Comparison of ENCODE assay signal across 18 cellular contexts in the genomic region with DNA sequence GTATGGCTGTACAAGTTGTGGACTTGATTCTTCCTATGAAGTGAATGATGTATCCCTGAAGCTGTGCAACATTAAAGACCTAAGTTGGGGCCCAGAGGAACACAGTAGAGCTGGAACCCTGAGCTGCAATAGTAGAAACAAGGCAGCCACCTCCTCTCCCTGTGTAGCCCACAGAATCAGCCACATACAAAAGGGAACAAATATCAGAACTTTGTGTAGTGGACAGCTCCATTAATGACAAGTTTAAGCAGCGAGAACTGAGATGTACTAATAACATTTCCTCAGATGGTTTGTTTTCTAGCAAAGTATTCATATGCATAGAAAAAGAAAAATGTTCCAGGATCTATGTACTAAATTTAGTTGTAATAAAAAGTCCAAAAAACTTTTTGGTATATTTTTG. TPM values are rescaled to one million over a fixed set of nuclear protein-coding genes. Genes with fewer than 3 reads are reported as not detected.
DNase-seq lines count a peak whose midpoint lies in the region; ATAC-seq, FAIRE-seq and TF ChIP-seq lines count a peak whose summit lies in the region.
"Had no signal": no experiment of that assay in that cellular context is flagged by ENCODE, and none has a peak within 500 bp of the region (broad histone marks: within the 10 kb centered on the region; RNA-seq: fewer than 3 reads in every experiment).

No MANE protein-coding gene starts in this region.

- TF ChIP-seq CTCF in HepG2 (CRISPR knock-in tag; IDR thresholded peaks at IDR 0.05) (no peak), right lobe of liver (IDR thresholded peaks at IDR 0.05) (no peak), mammary epithelial cell (conservative IDR thresholded peaks at IDR 0.05 in 1 of 2, IDR thresholded peaks at IDR 0.05 in 1 of 2; ENCODE audit: extremely low read depth in 1 of 2, insufficient read depth in 1 of 2, low read depth in 1 of 2, low read length in 2 of 2) (no peak)

- intact Hi-C loops in HepG2 (cut with micrococcal nuclease; ENCODE audit: unreplicated experiment) = no loop called here
- intact Hi-C loops in right lobe of liver (cut with DNase I) = no loop called here
- intact Hi-C loops in mammary epithelial cell (cut with micrococcal nuclease) = no loop called here

- no peak overlapping the region for H3K27ac ChIP-seq in HepG2 (ENCODE audit: extremely low read length, insufficient read depth, low read length)
- no peak overlapping the region for H3K27ac ChIP-seq in right lobe of liver
- H3K27ac ChIP-seq in mammary epithelial cell (ENCODE audit: insufficient read depth, low read depth, low read length) = no peak overlapping the region
- H3K27ac ChIP-seq in Karpas-422 (ENCODE audit: low read length) = no peak overlapping the region
- H3K27ac ChIP-seq: C4-2B had no signal

- dilution Hi-C loops in mammary epithelial cell (cut with HindIII; ENCODE audit: low sequenced_read_pairs) = no loop called here

- CTCF ChIA-PET in HepG2 (lab: Yijun Ruan, JAX; ENCODE audit: low intra/inter-chr PET ratio, low total read pairs) = no interaction called here
- CTCF ChIA-PET in mammary epithelial cell (lab: Charles Lee; ENCODE audit: low non-redundant PET) = no interaction called here

- H3K4me2 ChIP-seq in HepG2 (ENCODE audit: low read depth, low read length) (no peak overlapping the region), mammary epithelial cell (ENCODE audit: insufficient read depth, low read depth, low read length) (no peak overlapping the region), Karpas-422 (ENCODE audit: low read depth, low read length, poor library complexity, severe bottlenecking) (no peak overlapping the region)

- BruUV-seq in HepG2 (replicated peaks; lab: Mats Ljungman, UMichigan) = no TSS peak
- no TSS peak for BruUV-seq in mammary epithelial cell (replicated peaks; lab: Mats Ljungman, UMichigan)

- H2AFZ ChIP-seq in HepG2 (ENCODE audit: low read length) (no peak overlapping the region), mammary epithelial cell (ENCODE audit: low read depth, low read length) (no peak overlapping the region), Karpas-422 (ENCODE audit: low read length) (no peak overlapping the region)

- FAIRE-seq in HepG2 (lab: Jason Lieb, UNC) = no peak
- FAIRE-seq in frontal cortex (lab: Jason Lieb, UNC) = no peak
- FAIRE-seq: A204.1 had no signal

- DNase-seq in HepG2 (ENCODE audit: low spot score) (no peak), right lobe of liver (no peak), left kidney (ENCODE audit: low read depth, low spot score) (peak; percentile 54), mammary epithelial cell (no peak), Karpas-422 (no peak), frontal cortex (ENCODE audit: low spot score in 2 of 2) (no peak)
- DNase-seq: BE2C; CD4-positive, alpha-beta memory T cell; COR-L47; DMS153; DND-41; GF-D8; HCEC 1CT had no signal

- H3K36me3 ChIP-seq in HepG2 (replicated peaks in 1 of 2; ENCODE audit: control insufficient read depth in 1 of 2, insufficient read depth in 2 of 2, low read length in 2 of 2) (no peaks in the 10 kb centered on the region), right lobe of liver (no peaks in the 10 kb centered on the region), mammary epithelial cell (ENCODE audit: insufficient read depth, low read length) (no peaks in the 10 kb centered on the region), Karpas-422 (ENCODE audit: insufficient read depth, low read length) (no peaks in the 10 kb centered on the region)
- H3K36me3 ChIP-seq: BE2C had no signal

- no peak for TF ChIP-seq RAD21 in HepG2 (CRISPR knock-in tag; IDR thresholded peaks at IDR 0.05)
- no peak for TF ChIP-seq RAD21 in Ishikawa (IDR thresholded peaks at IDR 0.05; ENCODE audit: low read depth)

- H3K4me1 ChIP-seq in HepG2 (ENCODE audit: insufficient read depth, low read length) = no peaks in the 10 kb centered on the region
- H3K4me1 ChIP-seq in right lobe of liver = no peaks in the 10 kb centered on the region
- H3K4me1 ChIP-seq in mammary epithelial cell (ENCODE audit: insufficient read depth, low read length) = no peaks in the 10 kb centered on the region
- H3K4me1 ChIP-seq in Karpas-422 (ENCODE audit: low read length) = no peaks in the 10 kb centered on the region
- H3K4me1 ChIP-seq: BE2C had no signal

- TF ChIP-seq EP300 in HepG2 (IDR thresholded peaks at IDR 0.05; ENCODE audit: low read depth in 2 of 2, low read length in 2 of 2) = no peak
- no peak for TF ChIP-seq EP300 in HepG2 (CRISPR knock-in tag; IDR thresholded peaks at IDR 0.05; ENCODE audit: borderline replicate concordance)
- no peak for TF ChIP-seq EP300 in Ishikawa (IDR thresholded peaks at IDR 0.05; ENCODE audit: borderline replicate concordance)

- H3K9me2 ChIP-seq in Karpas-422 (replicated peaks; ENCODE audit: insufficient read depth, low read length) = no peaks in the 10 kb centered on the region

- H3K4me3 ChIP-seq in HepG2 (replicated peaks in 1 of 3; ENCODE audit: insufficient read depth in 1 of 3, low read depth in 2 of 3, low read length in 3 of 3) (no peak overlapping the region), right lobe of liver (no peak overlapping the region), mammary epithelial cell (replicated peaks in 1 of 3; ENCODE audit: insufficient read depth in 1 of 3, low read depth in 2 of 3, low read length in 3 of 3) (no peak overlapping the region), Karpas-422 (ENCODE audit: low read length) (no peak overlapping the region)

- no peaks in the 10 kb centered on the region for H3K27me3 ChIP-seq in HepG2 (ENCODE audit: control insufficient read depth in 1 of 2, insufficient read depth in 2 of 2, low read length in 2 of 2)
- H3K27me3 ChIP-seq in right lobe of liver = no peaks in the 10 kb centered on the region
- no peaks in the 10 kb centered on the region for H3K27me3 ChIP-seq in mammary epithelial cell (ENCODE audit: insufficient read depth, low read length)
- H3K27me3 ChIP-seq in Karpas-422 (ENCODE audit: low read length) = no peaks in the 10 kb centered on the region
- H3K27me3 ChIP-seq: BE2C had no signal

- H3K79me2 ChIP-seq in HepG2 (ENCODE audit: insufficient read depth, low read length) = no peaks in the 10 kb centered on the region
- H3K79me2 ChIP-seq in mammary epithelial cell (ENCODE audit: insufficient read depth, low read length) = no peaks in the 10 kb centered on the region
- no peaks in the 10 kb centered on the region for H3K79me2 ChIP-seq in Karpas-422 (ENCODE audit: low read length)

- TF ChIP-seq POLR2A in HepG2 (IDR thresholded peaks at IDR 0.05; ENCODE audit: insufficient read depth in 1 of 2, low read depth in 2 of 2, low read length in 2 of 2) (no peak), right lobe of liver (IDR thresholded peaks at IDR 0.05) (no peak)

- no peak overlapping the region for H3K9ac ChIP-seq in HepG2 (ENCODE audit: insufficient read depth, low read depth, low read length)
- no peak overlapping the region for H3K9ac ChIP-seq in mammary epithelial cell (ENCODE audit: insufficient read depth, low read length)
- no peak overlapping the region for H3K9ac ChIP-seq in Karpas-422 (ENCODE audit: low read length)

- POLR2A ChIA-PET in HepG2 (lab: Yijun Ruan, JAX) = no interaction called here

- WGBS in HepG2 (ENCODE audit: low lambda C conversion rate) = 0% methylated on average over 1 of the region's 1 CpG
- WGBS in right lobe of liver (ENCODE audit: insufficient coverage, low coverage, low lambda C conversion rate, missing lambda C conversion rate) = 24% methylated on average over 1 of the region's 1 CpG
- 57% methylated on average over 1 of the region's 1 CpG for WGBS in mammary epithelial cell (ENCODE audit: low coverage, missing lambda C conversion rate)

- H4K20me1 ChIP-seq in HepG2 (ENCODE audit: insufficient read depth, low read length) (no peaks in the 10 kb centered on the region), mammary epithelial cell (ENCODE audit: insufficient read depth, low read length) (no peaks in the 10 kb centered on the region), Karpas-422 (ENCODE audit: insufficient read depth, low read depth, low read length) (no peaks in the 10 kb centered on the region)

- in situ Hi-C loops in HepG2 (cut with HindIII; ENCODE audit: extremely low pct_ligation_motif_present, low pct_unique_long_range_greater_than_20kb) (no loop called here), mammary epithelial cell (cut with MboI; ENCODE audit: low sequenced_read_pairs in 2 of 2) (no loop called here)

- ATAC-seq in HepG2 (no peak), right lobe of liver (no peak)

- no peaks in the 10 kb centered on the region for H3K9me3 ChIP-seq in HepG2 (ENCODE audit: low read length)
- no peaks in the 10 kb centered on the region for H3K9me3 ChIP-seq in right lobe of liver
- H3K9me3 ChIP-seq in mammary epithelial cell (replicated peaks; ENCODE audit: insufficient read depth, low read length) = no peaks in the 10 kb centered on the region
- H3K9me3 ChIP-seq in Karpas-422 (ENCODE audit: low read length) = no peaks in the 10 kb centered on the region
- H3K9me3 ChIP-seq: BE2C had no signal

RNA-seq across cellular contexts. Expression of a gene that starts 19.2 kb away (rescaled TPM):
- 0.09 TPM in 1 of 2 replicates, not detected in the other for total RNA-seq in HepG2 (2016; rRNA removed; fragmentation: Illumina TruSeq; extraction: Trizol)
- under 0.01 TPM in 1 of 2 replicates, not detected in the other for total RNA-seq in HepG2 (2016; cell fraction: cytosol; rRNA removed; fragmentation: Illumina TruSeq; extraction: Trizol; ENCODE audit: low read depth)
- 0.06 TPM in 1 of 2 replicates, not detected in the other for total RNA-seq in HepG2 (2016; cell fraction: insoluble cytoplasmic fraction; rRNA removed; fragmentation: Illumina TruSeq; extraction: Trizol)
- 0.06 TPM in 1 of 2 replicates, not detected in the other for total RNA-seq in HepG2 (2016; cell fraction: membrane; rRNA removed; fragmentation: Illumina TruSeq; extraction: Trizol)
- not detected in 2 replicates for total RNA-seq in HepG2 (2016; cell fraction: nucleus; rRNA removed; fragmentation: Illumina TruSeq; extraction: Trizol)
- polyA plus RNA-seq in HepG2 (2011; rRNA removed) = 0.04 TPM in 1 of 2 replicates, not detected in the other
- not detected in 2 replicates for polyA plus RNA-seq in HepG2 (2011; cell fraction: cytosol; rRNA removed)
- polyA plus RNA-seq in HepG2 (2011; cell fraction: nucleus; rRNA removed) = 0.03 and 0.10 TPM in 2 replicates
- polyA plus RNA-seq in HepG2 (2012) = 0.50 and 0.79 TPM in 2 replicates
- polyA plus RNA-seq in HepG2 (2016; cell fraction: cytosol; fragmentation: Illumina TruSeq; extraction: Trizol; ENCODE audit: low read depth) = not detected in 2 replicates
- not detected in 2 replicates for polyA plus RNA-seq in HepG2 (2016; cell fraction: insoluble cytoplasmic fraction; fragmentation: Illumina TruSeq; extraction: Trizol; ENCODE audit: low read depth)
- not detected in 2 replicates for polyA plus RNA-seq in HepG2 (2016; cell fraction: membrane; fragmentation: Illumina TruSeq; extraction: Trizol; ENCODE audit: low read depth)
- polyA plus RNA-seq in HepG2 (2016; cell fraction: nucleus; fragmentation: Illumina TruSeq; extraction: Trizol; ENCODE audit: insufficient read depth, low read depth) = not detected in 2 replicates
- 0.04 and 0.26 TPM in 2 replicates for polyA minus RNA-seq in HepG2 (2011; rRNA and poly(A)+ RNA removed; ENCODE audit: low replicate concordance)
- polyA minus RNA-seq in HepG2 (2011; cell fraction: cytosol; rRNA and poly(A)+ RNA removed) = not detected in 2 replicates
- polyA minus RNA-seq in HepG2 (2011; cell fraction: nucleus; rRNA and poly(A)+ RNA removed) = not detected in 2 replicates
- total RNA-seq in right lobe of liver = 1 to 10 TPM in 2 of 6 experiments, under 1 TPM in 4; 0.20 to 3.5 (median 0.93) TPM
- under 1 TPM in 1 of 2 donors, not detected in 1; 0.33 TPM for total RNA-seq in mammary epithelial cell
- polyA plus RNA-seq in mammary epithelial cell = not detected
- polyA minus RNA-seq in mammary epithelial cell = not detected
- total RNA-seq in Karpas-422 (2014; rRNA removed; shearing (Covaris generic); ENCODE audit: low replicate concordance) = 5.2 and 8.3 TPM in 2 replicates
- total RNA-seq in frontal cortex = 28.1 TPM
- total RNA-seq: HT-29 had no signal
- polyA plus RNA-seq: AG04450 had no signal
